Comparison of ENCODE assay signal across 11 cellular contexts in genomic region chr12:124920353-124920935, GRCh38. TPM values are rescaled to one million over a fixed set of nuclear protein-coding genes. Genes with fewer than 3 reads are reported as not detected.
DNase-seq lines count a peak whose midpoint lies in the region; ATAC-seq and TF ChIP-seq lines count a peak whose summit lies in the region.
"Had no signal": no experiment of that assay in that cellular context is flagged by ENCODE, and none has a peak within 500 bp of the region (broad histone marks: within the 10 kb centered on the region; RNA-seq: fewer than 3 reads in every experiment).

No MANE protein-coding gene starts in this region.

- H3K36me3 ChIP-seq in IMR-90 (ENCODE audit: control insufficient read depth, insufficient read depth, low read length), result no peaks in the 10 kb centered on the region
- H3K36me3 ChIP-seq in naive thymus-derived CD4-positive, alpha-beta T cell (ENCODE audit: control insufficient read depth in 2 of 3, insufficient read depth in 3 of 3, low read length in 3 of 3), result no peaks in the 10 kb centered on the region

- H3K9me3 Mint-ChIP-seq in naive thymus-derived CD4-positive, alpha-beta T cell, result peaks cover 0 to 8% (median 0%) of the 10 kb centered on the region in 11 donors

- H4K5ac ChIP-seq in IMR-90 (ENCODE audit: low read depth, low read length), result no peak overlapping the region

- no peak for TF ChIP-seq CTCF in 22Rv1 (IDR thresholded peaks at IDR 0.05)
- TF ChIP-seq CTCF in IMR-90 (conservative IDR thresholded peaks at IDR 0.05; ENCODE audit: low read depth, low read length), result no peak

- H3K4me3 Mint-ChIP-seq in naive thymus-derived CD4-positive, alpha-beta T cell, result peak overlapping the region; percentile 41 to 100 (median 85)

- BruUV-seq in IMR-90 (replicated peaks; lab: Mats Ljungman, UMichigan), result no TSS peak

- no peaks in the 10 kb centered on the region for H4K20me1 ChIP-seq in IMR-90 (ENCODE audit: insufficient read depth, low read length)

- no peak overlapping the region for H3K18ac ChIP-seq in IMR-90 (ENCODE audit: low read depth, low read length)

- CTCF ChIA-PET in IMR-90 (lab: Yijun Ruan, JAX), result no interaction called here
- CTCF ChIA-PET in naive thymus-derived CD4-positive, alpha-beta T cell (lab: Charles Lee), result interaction anchor here (0.7 to 12.4 kb wide), 3 partner anchors 14 to 36 kb away, joined by 3 to 205 read pairs (median 25); no protein-coding TSS in a partner anchor

- POLR2A ChIA-PET in IMR-90 (lab: Charles Lee; ENCODE audit: unreplicated experiment), result no interaction called here
- POLR2A ChIA-PET in naive thymus-derived CD4-positive, alpha-beta T cell (lab: Charles Lee), result interaction anchor here (0.7 to 17.1 kb wide), 7 partner anchors 8 to 117 kb away, joined by 3 to 764 read pairs (median 4); partner anchors contain the start of gene BRI3BP

- in situ Hi-C loops in IMR-90 (cut with MboI; ENCODE audit: low sequenced_read_pairs), result no loop called here

- H3K27ac ChIP-seq in 22Rv1 (0 out of 2 replicates have a peak overlapping the region, but pooled peaks have one; percentile 59), IMR-90 (ENCODE audit: insufficient read depth, low read length) (no peak overlapping the region), caudate nucleus (ENCODE audit: low read depth, low read length) (peak overlapping the region; percentile 100)
- H3K27ac ChIP-seq in naive thymus-derived CD4-positive, alpha-beta T cell (ENCODE audit: low read depth, low read length), result peak overlapping the region; percentile 84

- dilution Hi-C loops in IMR-90 (cut with HindIII; ENCODE audit: low sequenced_read_pairs, unreplicated experiment), result no loop called here

- H3K27ac Mint-ChIP-seq in naive thymus-derived CD4-positive, alpha-beta T cell, result peak overlapping the region; percentile 88 to 100 (median 98)

- H3K27me3 Mint-ChIP-seq in naive thymus-derived CD4-positive, alpha-beta T cell, result peaks cover 0 to 3% (median 0%) of the 10 kb centered on the region in 5 donors

- H2AK5ac ChIP-seq in IMR-90 (ENCODE audit: low read depth, low read length), result no peak overlapping the region; the same call in 1 of the 2 replicates

- no peak overlapping the region for H3K4me3 ChIP-seq in IMR-90 (ENCODE audit: insufficient read depth, low read depth, low read length)
- peak overlapping the region; percentile 54 for H3K4me3 ChIP-seq in naive thymus-derived CD4-positive, alpha-beta T cell (ENCODE audit: low read length)

- peak overlapping the region; percentile 38 for H2BK5ac ChIP-seq in IMR-90 (ENCODE audit: low read depth, low read length, poor library complexity, severe bottlenecking)

- peaks cover 48 to 77% (median 72%) of the 10 kb centered on the region in 7 donors for H3K4me1 Mint-ChIP-seq in naive thymus-derived CD4-positive, alpha-beta T cell

- intact Hi-C loops in IMR-90 (cut with micrococcal nuclease), result no loop called here
- intact Hi-C loops in naive thymus-derived CD4-positive, alpha-beta T cell (cut with micrococcal nuclease), result loop anchor here in 1 of 2 donors (5.0 kb wide), 1 partner anchor 353 kb away; the partner anchor contains the start of gene NCOR2

- H2AFZ ChIP-seq in IMR-90 (replicated peaks; ENCODE audit: low read length, poor library complexity), result no peak overlapping the region

- peaks cover 14% of the 10 kb centered on the region for H3K9me1 ChIP-seq in IMR-90 (ENCODE audit: insufficient read depth, low read length)

- 90% methylated on average over 2 of the region's 4 CpGs; no CpG with 5 or more reads in 1 of the 2 experiments for WGBS in IMR-90 (ENCODE audit: extremely low coverage in 2 of 2, insufficient read length in 1 of 2), 2 experiments

- H3K56ac ChIP-seq in IMR-90 (ENCODE audit: extremely low read depth, insufficient read depth, low read length), result no peak overlapping the region

- no peak overlapping the region for H4K8ac ChIP-seq in IMR-90 (ENCODE audit: low read depth in 2 of 2, low read length in 2 of 2)

- no peaks in the 10 kb centered on the region for H3K9me3 ChIP-seq in IMR-90 (ENCODE audit: control insufficient read depth, insufficient read depth, low read length)
- H3K9me3 ChIP-seq in naive thymus-derived CD4-positive, alpha-beta T cell (ENCODE audit: control insufficient read depth in 2 of 3, low read length in 3 of 3), result no peaks in the 10 kb centered on the region

- H2BK15ac ChIP-seq in IMR-90 (ENCODE audit: low read depth, low read length), result peak overlapping the region; percentile 8; the same call in 1 of the 3 replicates

- H2BK20ac ChIP-seq in IMR-90 (ENCODE audit: low read depth, low read length), result no peak overlapping the region

- H3K79me1 ChIP-seq in IMR-90 (ENCODE audit: low read depth in 1 of 2, low read length in 2 of 2), result peaks cover 0 to 24% of the 10 kb centered on the region in 2 experiments; a peak in 2 of 4 replicates

- H3K27me3 ChIP-seq in IMR-90 (ENCODE audit: control insufficient read depth, insufficient read depth, low read length), result no peaks in the 10 kb centered on the region
- no peaks in the 10 kb centered on the region for H3K27me3 ChIP-seq in naive thymus-derived CD4-positive, alpha-beta T cell (ENCODE audit: control insufficient read depth in 2 of 2, insufficient read depth in 2 of 2, low read length in 2 of 2)

- H3K9ac ChIP-seq in IMR-90 (ENCODE audit: low read depth, low read length), result no peak overlapping the region

- no peak for ATAC-seq in IMR-90 (ENCODE audit: low read depth)
- ATAC-seq in naive thymus-derived CD4-positive, alpha-beta T cell, result no peak
- ATAC-seq in GM18909 (IDR thresholded peaks at IDR 0.05; ENCODE audit: poor library complexity, unreplicated experiment), result no peak

- H4K91ac ChIP-seq in IMR-90 (ENCODE audit: insufficient read depth, low read depth, low read length), result no peak overlapping the region

- H3K23ac ChIP-seq in IMR-90 (ENCODE audit: low read depth, low read length), result no peak overlapping the region

- no peak for TF ChIP-seq RAD21 in IMR-90 (IDR thresholded peaks at IDR 0.05; ENCODE audit: low read length)

- no peak for DNase-seq in IMR-90
- no peak for DNase-seq in caudate nucleus (lab: John Stamatoyannopoulos, UW)
- DNase-seq in naive thymus-derived CD4-positive, alpha-beta T cell, result no peak
- DNase-seq in NCI-H1105 (lab: John Stamatoyannopoulos, UW), result no peak
- DNase-seq in occipital lobe (lab: John Stamatoyannopoulos, UW), result no peak
- no peak for DNase-seq in NCI-H2171 treated with DMSO at 0.1 percent for 48 hours (lab: John Stamatoyannopoulos, UW)
- DNase-seq: DMS79, GOT3, NCI-H1436 treated with DMSO at 0.1 percent for 48 hours had no signal

- H3K14ac ChIP-seq in IMR-90 (replicated peaks; ENCODE audit: low read depth, low read length), result no peak overlapping the region

- H2BK120ac ChIP-seq in IMR-90 (ENCODE audit: low read depth, low read length), result no peak overlapping the region

- peaks cover 0 to 2% (median 0%) of the 10 kb centered on the region in 5 donors for H3K36me3 Mint-ChIP-seq in naive thymus-derived CD4-positive, alpha-beta T cell

- H3K4me2 ChIP-seq in IMR-90 (ENCODE audit: low read depth, low read length), result no peak overlapping the region

- peaks cover 14% of the 10 kb centered on the region for H3K4me1 ChIP-seq in IMR-90 (ENCODE audit: control insufficient read depth, insufficient read depth, low read length)
- peaks cover 60 to 64% of the 10 kb centered on the region in 2 donors for H3K4me1 ChIP-seq in naive thymus-derived CD4-positive, alpha-beta T cell (ENCODE audit: control insufficient read depth in 2 of 2, insufficient read depth in 2 of 2, low read length in 2 of 2)

- no peak overlapping the region for H2AK9ac ChIP-seq in IMR-90 (replicated peaks; ENCODE audit: low read depth, low read length, poor library complexity)

- H3K4ac ChIP-seq in IMR-90 (ENCODE audit: low read depth, low read length), result no peak overlapping the region

- TF ChIP-seq POLR2A in IMR-90 (IDR thresholded peaks at IDR 0.05; ENCODE audit: low read depth, low read length), result no peak

TF ChIP-seq in IMR-90, 13 proteins besides CTCF, POLR2A, EP300 and RAD21 (continues in another document):
- TF ChIP-seq MAFK (IDR thresholded peaks at IDR 0.05; ENCODE audit: low read depth, low read length) (no peak), ELK1 (IDR thresholded peaks at IDR 0.05; ENCODE audit: borderline replicate concordance, low read depth, low read length) (no peak), USF2 (IDR thresholded peaks at IDR 0.05; ENCODE audit: low read depth, low read length) (no peak), MAZ (IDR thresholded peaks at IDR 0.05; ENCODE audit: borderline replicate concordance, low read depth, low read length) (no peak), MXI1 (IDR thresholded peaks at IDR 0.05; ENCODE audit: borderline replicate concordance, low read depth, low read length) (no peak), CEBPB (IDR thresholded peaks at IDR 0.05; ENCODE audit: low read depth, low read length) (no peak)

RNA-seq across cellular contexts. Expression of gene UBC, which starts 6.0 kb away (rescaled TPM):
- total RNA-seq in IMR-90 (2012; rRNA removed) (2,742 and 4,320 TPM in 2 replicates), occipital lobe (1,477 TPM)
- polyA plus RNA-seq in IMR-90 (2012; rRNA removed), result 2,042 and 2,259 TPM in 2 replicates
- polyA plus RNA-seq in IMR-90 (2012; cell fraction: cytosol; rRNA removed), result 1,014 and 1,274 TPM in 2 replicates
- polyA plus RNA-seq in IMR-90 (2012; cell fraction: nucleus; rRNA removed; ENCODE audit: low replicate concordance), result 915 and 1,106 TPM in 2 replicates
- 1,000 to 10,000 TPM in 1 of 5 experiments, 100 to 1,000 TPM in 4; 753 to 1,510 (median 913) TPM for total RNA-seq in naive thymus-derived CD4-positive, alpha-beta T cell
- polyA plus RNA-seq in naive thymus-derived CD4-positive, alpha-beta T cell, result 1,000 to 10,000 TPM; 1,135 to 1,865 TPM

RNA-seq across cellular contexts. Expression of gene SCARB1, which starts 56.8 kb away (rescaled TPM):
- total RNA-seq in IMR-90 (2012; rRNA removed) (3.0 and 3.6 TPM in 2 replicates), occipital lobe (8.9 TPM)
- polyA plus RNA-seq in IMR-90 (2012; rRNA removed), result 24.8 and 27.0 TPM in 2 replicates
- 20.5 and 47.8 TPM in 2 replicates for polyA plus RNA-seq in IMR-90 (2012; cell fraction: cytosol; rRNA removed)
- 36.2 and 109 TPM in 2 replicates for polyA plus RNA-seq in IMR-90 (2012; cell fraction: nucleus; rRNA removed; ENCODE audit: low replicate concordance)
- total RNA-seq in naive thymus-derived CD4-positive, alpha-beta T cell, result 1 to 10 TPM; 2.5 to 7.1 (median 4.3) TPM
- polyA plus RNA-seq in naive thymus-derived CD4-positive, alpha-beta T cell, result 1 to 10 TPM; 2.2 to 2.6 TPM
